9 cellular contexts compared by ENCODE assay signal in the genomic region with DNA sequence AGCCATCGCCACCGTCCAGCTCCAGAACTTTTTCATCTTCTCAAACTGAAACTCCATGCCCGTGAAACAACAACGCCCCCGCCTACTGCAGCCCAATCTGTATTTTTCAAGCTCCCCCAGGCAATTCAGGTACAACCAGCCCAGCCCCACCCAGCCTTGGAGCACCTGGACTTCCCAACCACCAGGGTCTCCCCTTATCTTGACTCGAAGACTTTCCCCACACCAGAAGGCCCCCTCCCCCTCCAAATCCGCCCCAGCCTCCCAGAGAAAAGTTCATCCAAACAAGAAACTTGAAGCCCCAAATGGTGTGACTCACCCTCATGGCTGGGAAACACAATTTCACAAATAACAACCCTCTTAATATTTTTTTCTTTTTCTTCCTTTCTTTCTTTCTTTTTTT. TPM values are rescaled to one million over a fixed set of nuclear protein-coding genes. Genes with fewer than 3 reads are reported as not detected.
DNase-seq lines count a peak whose midpoint lies in the region; ATAC-seq and TF ChIP-seq lines count a peak whose summit lies in the region.
"Had no signal": no experiment of that assay in that cellular context is flagged by ENCODE, and none has a peak within 500 bp of the region (broad histone marks: within the 10 kb centered on the region; RNA-seq: fewer than 3 reads in every experiment).

No MANE protein-coding gene starts in this region.

- H3K4me3 ChIP-seq in H7 (ENCODE audit: insufficient read depth, low read depth, low read length): no peak overlapping the region
- H3K4me3 ChIP-seq in right cardiac atrium (ENCODE audit: low read length): no peak overlapping the region
- H3K4me3 ChIP-seq in stomach: no peak overlapping the region

- TF ChIP-seq POLR2A in stomach (IDR thresholded peaks at IDR 0.05): no peak

- H3K27ac ChIP-seq in right cardiac atrium (ENCODE audit: low read length) (peak overlapping the region; percentile 81), stomach (peak overlapping the region; percentile 52 to 95 (median 88))

- H3K9me3 ChIP-seq in right cardiac atrium (ENCODE audit: control insufficient read depth, low read length): no peaks in the 10 kb centered on the region
- no peaks in the 10 kb centered on the region for H3K9me3 ChIP-seq in stomach

- ATAC-seq in right cardiac atrium (peak; percentile 14), HG03095 (IDR thresholded peaks at IDR 0.05; ENCODE audit: unreplicated experiment) (no peak)
- ATAC-seq: natural killer cell had no signal

- 46% methylated on average over 7 of the region's 7 CpGs for WGBS in right cardiac atrium
- WGBS in stomach, 5 donors: 52 to 69% (median 63%) methylated on average over 7 of the region's 7 CpGs

- H3K4me1 ChIP-seq in right cardiac atrium (ENCODE audit: control insufficient read depth, insufficient read depth, low read length) (peaks cover 52% of the 10 kb centered on the region), stomach (peaks cover 68 to 99% (median 84%) of the 10 kb centered on the region in 4 donors)

- TF ChIP-seq EP300 in stomach (IDR thresholded peaks at IDR 0.05): no peak

- no peaks in the 10 kb centered on the region for H3K36me3 ChIP-seq in H7 (replicated peaks; ENCODE audit: control insufficient read depth, insufficient read depth, low read length)
- peaks cover 4 to 32% (median 25%) of the 10 kb centered on the region in 4 donors for H3K36me3 ChIP-seq in stomach

- peak; percentile 61 for DNase-seq in H7
- DNase-seq in astrocyte of the hippocampus (ENCODE audit: low read depth, low spot score): peak; percentile 76
- DNase-seq in right cardiac atrium: peak in 2 of 3 donors; percentile 45 to 78
- no peak for DNase-seq in stomach
- DNase-seq in germinal center (ENCODE audit: low spot score): no peak
- no peak for DNase-seq in occipital lobe (lab: John Stamatoyannopoulos, UW)
- DNase-seq in DMS 273 (lab: John Stamatoyannopoulos, UW; ENCODE audit: unreplicated experiment): no peak
- DNase-seq: natural killer cell had no signal

- H3K27me3 ChIP-seq in H7 (ENCODE audit: control insufficient read depth, insufficient read depth, low read length): no peaks in the 10 kb centered on the region
- H3K27me3 ChIP-seq in right cardiac atrium (ENCODE audit: control insufficient read depth, insufficient read depth): no peaks in the 10 kb centered on the region
- no peaks in the 10 kb centered on the region for H3K27me3 ChIP-seq in stomach

- intact Hi-C loops in right cardiac atrium (cut with DNase I) (no loop called here), stomach (cut with DNase I; ENCODE audit: low total_unique reads) (no loop called here)

- TF ChIP-seq CTCF in stomach (IDR thresholded peaks at IDR 0.05): no peak

RNA-seq across cellular contexts. Expression of a gene that starts 10.6 kb away (rescaled TPM):
- total RNA-seq in H7 (2014; rRNA removed; shearing (Covaris generic)): 7.5 and 9.0 TPM in 2 replicates
- 10 to 100 TPM; 60.4 to 75.3 (median 63.8) TPM for total RNA-seq in right cardiac atrium
- polyA plus RNA-seq in right cardiac atrium: 31.3 TPM
- 10 to 100 TPM in 4 of 5 donors, 1 to 10 TPM in 1; 9.7 to 60.3 (median 28.0) TPM for total RNA-seq in stomach
- polyA plus RNA-seq in stomach: 10 to 100 TPM; 13.3 to 53.0 (median 45.3) TPM
- 6.2 TPM for total RNA-seq in occipital lobe

Comparison
In these comparisons a context has a peak if more than half of its experiments do, and no peak if none do; other contexts are left out.
1. DNase-seq: peak in H7 (single experiment), astrocyte of the hippocampus (single experiment) and right cardiac atrium (2 of 3); none in stomach (single experiment), germinal center (single experiment), occipital lobe (single experiment) and DMS 273 (single experiment).